ENCODE assay signal across 28 cellular contexts in genomic region chr1:103211073-103211472, GRCh38.
DNase-seq lines count a peak whose midpoint lies in the region; ATAC-seq, FAIRE-seq and TF ChIP-seq lines count a peak whose summit lies in the region.
"Had no signal": no experiment of that assay in that cellular context is flagged by ENCODE, and none has a peak within 500 bp of the region (broad histone marks: within the 10 kb centered on the region; RNA-seq: fewer than 3 reads in every experiment).

No MANE protein-coding gene starts in this region.

- no peaks in the 10 kb centered on the region for H4K20me1 ChIP-seq in OCI-LY3 (ENCODE audit: insufficient read depth, low read length)

- H3K79me2 ChIP-seq in ACC112 (ENCODE audit: control insufficient read depth, insufficient read depth, low read length, unreplicated experiment) (no peaks in the 10 kb centered on the region), OCI-LY3 (ENCODE audit: low read length) (no peaks in the 10 kb centered on the region)

- no peak for FAIRE-seq in HTR-8/SVneo (lab: Jason Lieb, UNC)
- FAIRE-seq: GM19239, H54 had no signal

- H3K4me1 ChIP-seq in ACC112 (ENCODE audit: control insufficient read depth, insufficient read depth, low read length, unreplicated experiment) (peaks cover 3% of the 10 kb centered on the region), OCI-LY3 (ENCODE audit: low read length) (peaks cover 9% of the 10 kb centered on the region)
- H3K4me1 ChIP-seq: SJCRH30, stomach, tibial artery had no signal

- H3K4me3 ChIP-seq in ACC112 (ENCODE audit: low read depth, low read length) (0 out of 2 replicates have a peak overlapping the region, but pooled peaks have one; percentile 8), OCI-LY3 (ENCODE audit: low read length) (peak overlapping the region; percentile 33; the same call in 1 of the 2 replicates), choroid plexus epithelial cell (ENCODE audit: low read depth, low read length) (no peak overlapping the region)
- H3K4me3 ChIP-seq: SJCRH30, stomach, tibial artery had no signal

- peak; percentile 85 for DNase-seq in choroid plexus epithelial cell (ENCODE audit: low read depth)
- peak; percentile 46 for DNase-seq in kidney glomerular epithelial cell (lab: John Stamatoyannopoulos, UW)
- DNase-seq in DMS79 (lab: John Stamatoyannopoulos, UW) = no peak
- DNase-seq in HTR-8/SVneo (ENCODE audit: insufficient read length, low spot score) = no peak
- DNase-seq: activated CD4-positive, alpha-beta T cell treated with anti-CD3 and anti-CD28 coated beads, Interleukin-2, amount 50 U/mL, for 4 hours; activated CD8-positive, alpha-beta memory T cell treated with anti-CD3 and anti-CD28 coated beads, Interleukin-2, amount 50 U/mL, for 4 hours; activated naive CD4-positive, alpha-beta T cell treated with anti-CD3 and anti-CD28 coated beads for 36 hours; amniotic stem cell; CD4-positive, alpha-beta memory T cell; dermis blood vessel endothelial cell; head of caudate nucleus; KBM-7; left cardiac atrium; mammary epithelial cell; NCI-H1417 treated with DMSO at 0.1 percent for 48 hours; NCI-H345; NCI-H748 treated with DMSO at 0.1 percent for 48 hours; SJCRH30; stomach; tibial artery had no signal

- H3K9ac ChIP-seq in OCI-LY3 (ENCODE audit: low read length) = no peak overlapping the region

- H3K4me2 ChIP-seq in OCI-LY3 (ENCODE audit: low read length) = peak overlapping the region; percentile 50

- no peaks in the 10 kb centered on the region for H3K27me3 ChIP-seq in ACC112 (ENCODE audit: insufficient read depth, low read length)
- no peaks in the 10 kb centered on the region for H3K27me3 ChIP-seq in OCI-LY3 (ENCODE audit: low read depth, low read length)
- H3K27me3 ChIP-seq: neutrophil, SJCRH30, stomach, tibial artery had no signal

- ATAC-seq in GM18907 (IDR thresholded peaks at IDR 0.05; ENCODE audit: unreplicated experiment) (no peak), HG02938 (IDR thresholded peaks at IDR 0.05; ENCODE audit: unreplicated experiment) (no peak)
- ATAC-seq: left cardiac atrium had no signal

- no peak overlapping the region for H2AFZ ChIP-seq in ACC112 (ENCODE audit: low read length, unreplicated experiment)
- H2AFZ ChIP-seq in OCI-LY3 (ENCODE audit: low read depth, low read length) = peak overlapping the region; percentile 62

- no peak overlapping the region for H3K27ac ChIP-seq in ACC112 (ENCODE audit: low read depth, low read length)
- H3K27ac ChIP-seq in OCI-LY3 (ENCODE audit: low read length) = no peak overlapping the region
- H3K27ac ChIP-seq: 22Rv1, neutrophil, SJCRH30, stomach, tibial artery had no signal

- H3K36me3 ChIP-seq in ACC112 (ENCODE audit: insufficient read depth, low read length) (no peaks in the 10 kb centered on the region), OCI-LY3 (replicated peaks; ENCODE audit: low read depth, low read length) (no peaks in the 10 kb centered on the region)
- H3K36me3 ChIP-seq: neutrophil, SJCRH30, stomach, tibial artery had no signal

- no peaks in the 10 kb centered on the region for H3K9me3 ChIP-seq in OCI-LY3 (ENCODE audit: insufficient read depth, low read length)
- H3K9me3 ChIP-seq: neutrophil, SJCRH30, stomach, tibial artery had no signal

- TF ChIP-seq CTCF in OCI-LY3 (IDR thresholded peaks at IDR 0.05; ENCODE audit: low read depth, low read length) (no peak), choroid plexus epithelial cell (conservative IDR thresholded peaks at IDR 0.05; ENCODE audit: low read depth, low read length) (no peak)

Comparison
In these comparisons a context has a peak if more than half of its experiments do, and no peak if none do; other contexts are left out.
1. DNase-seq: peak in choroid plexus epithelial cell (single experiment) and kidney glomerular epithelial cell (single experiment); none in DMS79 (single experiment) and HTR-8/SVneo (single experiment).